In the genomic region with DNA sequence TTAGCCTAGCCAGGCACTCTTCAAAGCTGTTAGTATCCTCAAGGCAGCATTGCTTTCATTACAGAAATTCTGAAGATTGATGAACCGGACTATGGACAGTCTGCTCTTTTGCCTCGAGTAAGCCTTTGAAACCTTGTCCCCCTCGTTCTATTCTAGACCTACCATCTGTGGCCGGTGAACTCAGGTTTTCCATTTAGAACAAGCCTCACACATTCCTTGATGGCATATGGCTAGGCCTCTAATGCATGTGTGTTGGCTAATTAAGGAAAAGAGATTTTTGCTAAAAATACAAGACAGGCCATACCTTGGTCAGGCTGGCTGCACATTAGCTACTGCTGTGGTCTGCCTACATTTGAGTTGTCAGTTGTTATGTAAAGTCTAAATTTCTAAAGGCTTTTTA, we compare ENCODE assay signal across 16 cellular contexts.
"Had no signal": no experiment of that assay in that cellular context is flagged by ENCODE, and none has a peak within 500 bp of the region (broad histone marks: within the 10 kb centered on the region; RNA-seq: fewer than 3 reads in every experiment).

No MANE protein-coding gene starts in this region.

- H3K27ac ChIP-seq: testis, VCaP had no signal

- H3K4me3 ChIP-seq: mucosa of descending colon, testis had no signal

- DNase-seq: activated CD4-positive, alpha-beta T cell treated with anti-CD3 and anti-CD28 coated beads for 4 hours; activated naive CD4-positive, alpha-beta T cell treated with Interleukin-2 at 50 U/mL for 16 hours; central memory CD4-positive, alpha-beta T cell; dermis blood vessel endothelial cell; immature natural killer cell; mammary epithelial cell; mucosa of descending colon; occipital lobe; stimulated activated CD4-positive, alpha-beta T cell treated with anti-CD3 and anti-CD28 coated beads, Interleukin-12 subunit alpha, Interleukin-12 subunit beta, amount 100 ng/mL, for 4 hours; stimulated activated naive CD8-positive, alpha-beta T cell treated with anti-CD3 and anti-CD28 coated beads, Interleukin-15, Interleukin-2, amounts not matched to agents 100 U/mL and 50 U/mL, for 24 hours; T-helper 9 cell; testis had no signal

- H3K4me1 ChIP-seq: testis had no signal

- H3K27ac Mint-ChIP-seq: immature natural killer cell, progenitor cell of endocrine pancreas had no signal

- ATAC-seq: mucosa of descending colon; sciatic nerve; stimulated activated naive CD8-positive, alpha-beta T cell treated with anti-CD3 and anti-CD28 coated beads, Interleukin-15, Interleukin-2, amounts not matched to agents 100 U/mL and 50 U/mL, for 24 hours had no signal

- H3K4me3 Mint-ChIP-seq: immature natural killer cell, nephron had no signal

- H3K9me3 ChIP-seq: mucosa of descending colon, testis had no signal

- H3K27me3 ChIP-seq: testis had no signal

- H3K27me3 Mint-ChIP-seq: progenitor cell of endocrine pancreas had no signal

- H3K9me3 Mint-ChIP-seq: immature natural killer cell, nephron had no signal
